In the genomic region with DNA sequence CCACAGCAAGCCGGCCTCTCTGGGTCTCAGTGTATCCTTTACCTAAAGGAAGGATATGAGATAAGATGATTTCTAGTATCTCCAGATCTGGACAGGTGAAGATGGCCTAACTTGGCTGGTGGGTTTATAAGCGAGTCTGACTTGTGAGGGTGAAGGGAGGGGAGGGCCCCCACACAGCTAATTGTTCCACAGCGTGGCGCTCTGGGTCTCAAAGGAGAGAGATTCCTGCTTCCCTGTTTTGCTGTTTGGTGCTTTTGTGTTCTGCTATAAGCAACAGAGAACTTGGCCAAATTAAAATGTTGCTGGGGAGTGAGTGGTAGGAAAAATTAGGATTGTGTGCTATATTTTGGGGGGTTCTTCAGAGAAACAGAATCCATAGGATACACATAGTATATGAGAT, we compare ENCODE assay signal across 31 cellular contexts. TPM values are rescaled to one million over a fixed set of nuclear protein-coding genes. Genes with fewer than 3 reads are reported as not detected.
DNase-seq lines count a peak whose midpoint lies in the region; ATAC-seq, FAIRE-seq and TF ChIP-seq lines count a peak whose summit lies in the region.
"Had no signal": no experiment of that assay in that cellular context is flagged by ENCODE, and none has a peak within 500 bp of the region (broad histone marks: within the 10 kb centered on the region; RNA-seq: fewer than 3 reads in every experiment).

No MANE protein-coding gene starts in this region.

- no peak overlapping the region for H2AK5ac ChIP-seq in IMR-90 (ENCODE audit: low read depth, low read length)
- no peak overlapping the region for H2AK5ac ChIP-seq in mesenchymal stem cell (ENCODE audit: low read length, severe bottlenecking)

- H2BK5ac ChIP-seq in IMR-90 (ENCODE audit: low read depth, low read length, poor library complexity, severe bottlenecking) (no peak overlapping the region), mesenchymal stem cell (ENCODE audit: low read depth, low read length, poor library complexity, severe bottlenecking) (no peak overlapping the region)

- H3K9ac ChIP-seq in IMR-90 (ENCODE audit: low read depth, low read length) (no peak overlapping the region; the same call in 1 of the 2 replicates), astrocyte (ENCODE audit: low read length) (no peak overlapping the region), mesenchymal stem cell (ENCODE audit: low read length) (peak overlapping the region; percentile 55)
- H3K9ac ChIP-seq: parathyroid adenoma had no signal

- H3K14ac ChIP-seq in IMR-90 (replicated peaks; ENCODE audit: low read depth, low read length) (no peak overlapping the region), mesenchymal stem cell (ENCODE audit: low read length in 2 of 2) (no peak overlapping the region)

- H4K91ac ChIP-seq in IMR-90 (ENCODE audit: insufficient read depth, low read depth, low read length) (no peak overlapping the region), mesenchymal stem cell (ENCODE audit: low read length) (no peak overlapping the region)

- H2BK15ac ChIP-seq in IMR-90 (ENCODE audit: low read depth, low read length) (no peak overlapping the region), mesenchymal stem cell (ENCODE audit: low read depth, poor library complexity, severe bottlenecking) (no peak overlapping the region)

- no peak for TF ChIP-seq RAD21 in IMR-90 (IDR thresholded peaks at IDR 0.05; ENCODE audit: low read length)

- no peak overlapping the region for H3K4me3 ChIP-seq in IMR-90 (ENCODE audit: insufficient read depth, low read depth, low read length)
- no peak overlapping the region for H3K4me3 ChIP-seq in astrocyte (ENCODE audit: insufficient read depth, low read depth, low read length)
- H3K4me3 ChIP-seq in mesenchymal stem cell (ENCODE audit: insufficient read depth in 1 of 2, low read depth in 1 of 2, low read length in 2 of 2) = no peak overlapping the region
- H3K4me3 ChIP-seq: adrenal gland, body of pancreas, gastrocnemius medialis, SJSA1, skin epidermis, uterus had no signal

- no peak overlapping the region for H2AFZ ChIP-seq in IMR-90 (replicated peaks; ENCODE audit: low read length, poor library complexity)
- no peak overlapping the region for H2AFZ ChIP-seq in astrocyte (ENCODE audit: low read depth, low read length)
- no peak overlapping the region for H2AFZ ChIP-seq in mesenchymal stem cell (ENCODE audit: low read depth, low read length)
- H2AFZ ChIP-seq: parathyroid adenoma had no signal

- H3K4me1 ChIP-seq in IMR-90 (ENCODE audit: control insufficient read depth, insufficient read depth, low read length) = peaks cover 2% of the 10 kb centered on the region; the same call in 1 of the 2 replicates
- no peaks in the 10 kb centered on the region for H3K4me1 ChIP-seq in astrocyte (ENCODE audit: insufficient read depth, low read length)
- H3K4me1 ChIP-seq in mesenchymal stem cell (ENCODE audit: control insufficient read depth, insufficient read depth, low read depth, low read length) = peaks cover 1% of the 10 kb centered on the region
- H3K4me1 ChIP-seq: gastrocnemius medialis, parathyroid adenoma, SJSA1, uterus had no signal

- no peak overlapping the region for H2BK120ac ChIP-seq in IMR-90 (ENCODE audit: low read depth, low read length)
- no peak overlapping the region for H2BK120ac ChIP-seq in mesenchymal stem cell (ENCODE audit: low read depth, low read length)

- POLR2A ChIA-PET in IMR-90 (lab: Charles Lee; ENCODE audit: unreplicated experiment) = no interaction called here

- CTCF ChIA-PET in IMR-90 (lab: Yijun Ruan, JAX) = interaction anchor here (1.2 kb wide), 1 partner anchor 14 kb away, joined by 3 read pairs; no protein-coding TSS in a partner anchor

- H3K4me1 Mint-ChIP-seq in astrocyte (ENCODE audit: low read depth, unreplicated experiment) = peaks cover 24% of the 10 kb centered on the region
- H3K4me1 Mint-ChIP-seq in activated naive CD8-positive, alpha-beta T cell treated with anti-CD3 and anti-CD28 coated beads for 36 hours = peaks cover 14% of the 10 kb centered on the region

- H3K9me1 ChIP-seq in IMR-90 (ENCODE audit: insufficient read depth, low read length) = no peaks in the 10 kb centered on the region

- no peaks in the 10 kb centered on the region for H4K20me1 ChIP-seq in IMR-90 (ENCODE audit: insufficient read depth, low read length)
- no peaks in the 10 kb centered on the region for H4K20me1 ChIP-seq in astrocyte (ENCODE audit: insufficient read depth, low read length)

- peak; percentile 21 for ATAC-seq in IMR-90 (ENCODE audit: low read depth)
- ATAC-seq: body of pancreas; gastrocnemius medialis; stimulated activated naive CD8-positive, alpha-beta T cell treated with anti-CD3 and anti-CD28 coated beads, Interleukin-15, Interleukin-2, amounts not matched to agents 100 U/mL and 50 U/mL, for 24 hours; T-cell had no signal

- DNase-seq in Ammon's horn (ENCODE audit: low spot score) (peak; percentile 50), IMR-90 (no peak), astrocyte (ENCODE audit: low read depth) (no peak), mesenchymal stem cell (no peak), inferior parietal cortex (ENCODE audit: extremely low spot score) (no peak), NCI-H146 treated with DMSO at 0.1 percent for 48 hours (lab: John Stamatoyannopoulos, UW; ENCODE audit: unreplicated experiment) (no peak)
- no peak for DNase-seq in stimulated activated CD8-positive, alpha-beta memory T cell treated with anti-CD3 and anti-CD28 coated beads, Interleukin-4, amount 100 ng/mL, for 48 hours
- no peak for DNase-seq in activated naive CD8-positive, alpha-beta T cell treated with anti-CD3 and anti-CD28 coated beads for 36 hours
- DNase-seq: activated CD4-positive, alpha-beta memory T cell treated with anti-CD3 and anti-CD28 coated beads, Interleukin-2, amount 10 ng/mL, durations not matched to agents 7 days and 5 days; activated CD4-positive, alpha-beta T cell treated with anti-CD3 and anti-CD28 coated beads for 1 hour; activated CD8-positive, alpha-beta memory T cell treated with anti-CD3 and anti-CD28 coated beads, Interleukin-2, amount 50 U/mL, for 48 hours; activated naive CD4-positive, alpha-beta T cell treated with anti-CD3 and anti-CD28 coated beads for 36 hours; adrenal gland; body of pancreas; CD4-positive, alpha-beta memory T cell; gastrocnemius medialis; GOT3; Karpas-422; left cardiac atrium; NCI-H146; stimulated activated naive CD8-positive, alpha-beta T cell treated with anti-CD3 and anti-CD28 coated beads, Interleukin-15, Interleukin-2, amounts not matched to agents 100 U/mL and 50 U/mL, for 24 hours; T-cell; uterus had no signal

- no peak overlapping the region for H3K23ac ChIP-seq in IMR-90 (ENCODE audit: low read depth, low read length)
- no peak overlapping the region for H3K23ac ChIP-seq in mesenchymal stem cell (ENCODE audit: low read length in 2 of 2)

- dilution Hi-C loops in IMR-90 (cut with HindIII; ENCODE audit: low sequenced_read_pairs, unreplicated experiment) = no loop called here

- H3K36me3 ChIP-seq in IMR-90 (ENCODE audit: control insufficient read depth, insufficient read depth, low read length) (no peaks in the 10 kb centered on the region), astrocyte (ENCODE audit: insufficient read depth, low read length) (no peaks in the 10 kb centered on the region), mesenchymal stem cell (ENCODE audit: control insufficient read depth in 1 of 2, insufficient read depth in 2 of 2, low read depth in 1 of 2, low read length in 2 of 2) (no peaks in the 10 kb centered on the region)
- H3K36me3 ChIP-seq: adrenal gland, gastrocnemius medialis, SJSA1, uterus had no signal

- no peak overlapping the region for H2BK20ac ChIP-seq in IMR-90 (ENCODE audit: low read depth, low read length)

- H3K27ac ChIP-seq in IMR-90 (ENCODE audit: insufficient read depth, low read length) (no peak overlapping the region), astrocyte (ENCODE audit: low read depth, low read length) (no peak overlapping the region), mesenchymal stem cell (ENCODE audit: low read length, poor library complexity, severe bottlenecking) (no peak overlapping the region)
- H3K27ac ChIP-seq: adrenal gland, body of pancreas, gastrocnemius medialis, HL-60, parathyroid adenoma, SJSA1, skin epidermis, uterus had no signal

- no peak overlapping the region for H2AK9ac ChIP-seq in IMR-90 (replicated peaks; ENCODE audit: low read depth, low read length, poor library complexity)

- H3K79me1 ChIP-seq in IMR-90 (ENCODE audit: low read depth in 1 of 2, low read length in 2 of 2) = no peaks in the 10 kb centered on the region
- no peaks in the 10 kb centered on the region for H3K79me1 ChIP-seq in mesenchymal stem cell (replicated peaks; ENCODE audit: low read length, poor library complexity, severe bottlenecking)

- H2BK12ac ChIP-seq in mesenchymal stem cell (ENCODE audit: low read length in 2 of 2) = no peak overlapping the region

- intact Hi-C loops in IMR-90 (cut with micrococcal nuclease) = no loop called here

- no peaks in the 10 kb centered on the region for H3K79me2 ChIP-seq in astrocyte (ENCODE audit: insufficient read depth, low read length)
- H3K79me2 ChIP-seq: parathyroid adenoma had no signal

- H3K9me3 ChIP-seq in IMR-90 (ENCODE audit: control insufficient read depth, insufficient read depth, low read length) = no peaks in the 10 kb centered on the region
- peaks cover 5% of the 10 kb centered on the region for H3K9me3 ChIP-seq in astrocyte (ENCODE audit: insufficient read depth, low read depth, low read length)
- no peaks in the 10 kb centered on the region for H3K9me3 ChIP-seq in mesenchymal stem cell (ENCODE audit: control insufficient read depth, low read length)
- H3K9me3 ChIP-seq: adrenal gland, body of pancreas, gastrocnemius medialis, SJSA1, uterus had no signal

- H3K4me3 Mint-ChIP-seq in astrocyte (ENCODE audit: unreplicated experiment) = no peak overlapping the region
- no peak overlapping the region for H3K4me3 Mint-ChIP-seq in activated naive CD8-positive, alpha-beta T cell treated with anti-CD3 and anti-CD28 coated beads for 36 hours
- H3K4me3 Mint-ChIP-seq: activated CD4-positive, alpha-beta memory T cell treated with anti-CD3 and anti-CD28 coated beads, Interleukin-2, amount 10 ng/mL, durations not matched to agents 7 days and 5 days; activated naive CD4-positive, alpha-beta T cell treated with anti-CD3 and anti-CD28 coated beads for 36 hours; CD4-positive, alpha-beta memory T cell; central memory CD8-positive, alpha-beta T cell; T-cell had no signal

- FAIRE-seq in astrocyte (lab: Jason Lieb, UNC) = no peak
- FAIRE-seq: D721Med, endometrium, TTC549 had no signal

- H4K8ac ChIP-seq in IMR-90 (ENCODE audit: low read depth in 2 of 2, low read length in 2 of 2) (no peak overlapping the region), mesenchymal stem cell (ENCODE audit: low read length) (no peak overlapping the region)

- no peak for TF ChIP-seq POLR2A in IMR-90 (IDR thresholded peaks at IDR 0.05; ENCODE audit: low read depth, low read length)

- no peak for TF ChIP-seq CTCF in IMR-90 (conservative IDR thresholded peaks at IDR 0.05; ENCODE audit: low read depth, low read length)
- no peak for TF ChIP-seq CTCF in astrocyte (IDR thresholded peaks at IDR 0.05; ENCODE audit: insufficient read depth, low read depth, low read length)

- H3K27ac Mint-ChIP-seq in astrocyte (ENCODE audit: unreplicated experiment) = peak overlapping the region; percentile 92
- H3K27ac Mint-ChIP-seq in activated naive CD8-positive, alpha-beta T cell treated with anti-CD3 and anti-CD28 coated beads for 36 hours = no peak overlapping the region
- H3K27ac Mint-ChIP-seq: activated CD4-positive, alpha-beta memory T cell treated with anti-CD3 and anti-CD28 coated beads, Interleukin-2, amount 10 ng/mL, durations not matched to agents 7 days and 5 days; activated naive CD4-positive, alpha-beta T cell treated with anti-CD3 and anti-CD28 coated beads for 36 hours had no signal

- no peaks in the 10 kb centered on the region for H3K27me3 ChIP-seq in IMR-90 (ENCODE audit: control insufficient read depth, insufficient read depth, low read length)
- no peaks in the 10 kb centered on the region for H3K27me3 ChIP-seq in astrocyte (ENCODE audit: insufficient read depth, low read length)
- peaks cover 0 to 5% of the 10 kb centered on the region in 2 experiments for H3K27me3 ChIP-seq in mesenchymal stem cell (ENCODE audit: control insufficient read depth in 1 of 2, insufficient read depth in 1 of 2, low read length in 2 of 2)
- H3K27me3 ChIP-seq: adrenal gland, body of pancreas, gastrocnemius medialis, SJSA1, uterus had no signal

- peaks cover 3% of the 10 kb centered on the region for H3K36me3 Mint-ChIP-seq in astrocyte (ENCODE audit: low read depth, unreplicated experiment)
- H3K36me3 Mint-ChIP-seq in activated naive CD8-positive, alpha-beta T cell treated with anti-CD3 and anti-CD28 coated beads for 36 hours = peaks cover 12% of the 10 kb centered on the region
- H3K36me3 Mint-ChIP-seq: CD4-positive, alpha-beta memory T cell; T-cell had no signal

- H3K4me2 ChIP-seq in IMR-90 (ENCODE audit: low read depth, low read length) = no peak overlapping the region
- H3K4me2 ChIP-seq in astrocyte (ENCODE audit: low read length) = no peak overlapping the region
- no peak overlapping the region for H3K4me2 ChIP-seq in mesenchymal stem cell (ENCODE audit: low read length, poor library complexity, severe bottlenecking)

- no peak overlapping the region for H4K5ac ChIP-seq in IMR-90 (ENCODE audit: low read depth, low read length)

- H3K27me3 Mint-ChIP-seq in astrocyte (ENCODE audit: low read depth, unreplicated experiment) = no peaks in the 10 kb centered on the region
- H3K27me3 Mint-ChIP-seq in activated naive CD8-positive, alpha-beta T cell treated with anti-CD3 and anti-CD28 coated beads for 36 hours = peaks cover 6% of the 10 kb centered on the region
- H3K27me3 Mint-ChIP-seq: CD4-positive, alpha-beta memory T cell; T-cell had no signal

- no TSS peak for BruUV-seq in IMR-90 (replicated peaks; lab: Mats Ljungman, UMichigan)

- peaks cover 2% of the 10 kb centered on the region for H3K9me3 Mint-ChIP-seq in astrocyte (ENCODE audit: unreplicated experiment)
- H3K9me3 Mint-ChIP-seq in activated naive CD8-positive, alpha-beta T cell treated with anti-CD3 and anti-CD28 coated beads for 36 hours = peaks cover 9% of the 10 kb centered on the region
- H3K9me3 Mint-ChIP-seq: CD4-positive, alpha-beta memory T cell; central memory CD8-positive, alpha-beta T cell; T-cell had no signal

- in situ Hi-C loops in IMR-90 (cut with MboI; ENCODE audit: low sequenced_read_pairs) = no loop called here

- H3K18ac ChIP-seq in IMR-90 (ENCODE audit: low read depth, low read length) (peak overlapping the region; percentile 27; the same call in 1 of the 2 replicates), mesenchymal stem cell (ENCODE audit: low read depth in 1 of 2, low read length in 2 of 2) (no peak overlapping the region)

- WGBS in IMR-90 (ENCODE audit: extremely low coverage in 2 of 2, insufficient read length in 1 of 2), 2 experiments = 50% methylated on average over 2 of the region's 4 CpGs; no CpG with 5 or more reads in 1 of the 2 experiments
- WGBS in mesenchymal stem cell = 90% methylated on average over 4 of the region's 4 CpGs

- H3K56ac ChIP-seq in IMR-90 (ENCODE audit: extremely low read depth, insufficient read depth, low read length) = no peak overlapping the region

- H3K4ac ChIP-seq in IMR-90 (ENCODE audit: low read depth, low read length) (no peak overlapping the region), mesenchymal stem cell (ENCODE audit: low read depth in 1 of 2, low read length in 2 of 2) (no peak overlapping the region)

RNA-seq across cellular contexts. Expression of a gene that starts 28.9 kb away (rescaled TPM):
- total RNA-seq in IMR-90 (2012; rRNA removed) = 0.18 TPM in 1 of 2 replicates, not detected in the other
- polyA plus RNA-seq in IMR-90 (2012; rRNA removed) = 0.03 TPM in 1 of 2 replicates, not detected in the other
- 0.04 TPM in 1 of 2 replicates, not detected in the other for polyA plus RNA-seq in IMR-90 (2012; cell fraction: cytosol; rRNA removed)
- polyA plus RNA-seq in IMR-90 (2012; cell fraction: nucleus; rRNA removed; ENCODE audit: low replicate concordance) = 0.20 and 0.37 TPM in 2 replicates
- total RNA-seq in astrocyte = 0.09 and 0.12 TPM in 2 replicates
- polyA plus RNA-seq in mesenchymal stem cell (2013, experiment 1 of 2) = 0.03 TPM
- polyA plus RNA-seq in mesenchymal stem cell (2013, experiment 2 of 2) = 0.03 TPM
- total RNA-seq in activated naive CD8-positive, alpha-beta T cell treated with anti-CD3 and anti-CD28 coated beads for 36 hours = 1 to 10 TPM; 8.5 to 9.1 TPM

RNA-seq across cellular contexts. Expression of a gene that starts 55.4 kb away (rescaled TPM):
- total RNA-seq in IMR-90 (2012; rRNA removed) (8.9 and 11.7 TPM in 2 replicates), astrocyte (30.3 and 30.5 TPM in 2 replicates)
- polyA plus RNA-seq in IMR-90 (2012; rRNA removed) = 16.2 and 17.1 TPM in 2 replicates
- polyA plus RNA-seq in IMR-90 (2012; cell fraction: cytosol; rRNA removed) = 13.7 and 15.5 TPM in 2 replicates
- polyA plus RNA-seq in IMR-90 (2012; cell fraction: nucleus; rRNA removed; ENCODE audit: low replicate concordance) = 22.8 and 27.3 TPM in 2 replicates
- polyA plus RNA-seq in mesenchymal stem cell (2013, experiment 1 of 2) = 12.9 TPM
- 12.9 TPM for polyA plus RNA-seq in mesenchymal stem cell (2013, experiment 2 of 2)
- total RNA-seq in activated naive CD8-positive, alpha-beta T cell treated with anti-CD3 and anti-CD28 coated beads for 36 hours = 10 to 100 TPM; 27.2 to 30.9 TPM
